ENCODE assay signal across 18 cellular contexts in the genomic region with DNA sequence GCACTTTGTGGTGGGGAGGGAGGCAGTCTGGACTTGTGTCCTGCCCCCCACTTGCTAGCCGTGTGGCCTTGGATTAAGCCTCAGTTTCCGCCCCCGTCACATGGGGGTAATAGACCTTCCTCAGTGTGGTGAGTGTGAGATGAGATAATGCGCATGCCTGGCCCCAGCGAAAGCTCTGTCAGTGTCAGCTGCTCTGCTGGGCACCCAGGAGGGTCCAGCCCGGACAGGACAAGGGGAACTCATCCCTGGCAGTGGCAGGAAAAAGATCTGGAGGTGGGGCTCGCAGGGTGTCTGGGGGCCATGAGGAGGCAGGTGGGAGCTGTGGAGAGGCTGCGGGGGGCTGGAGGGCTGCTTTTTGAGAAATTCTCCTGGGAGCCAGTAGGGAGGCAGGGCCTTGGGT.
DNase-seq lines count a peak whose midpoint lies in the region; ATAC-seq and TF ChIP-seq lines count a peak whose summit lies in the region.
"Had no signal": no experiment of that assay in that cellular context is flagged by ENCODE, and none has a peak within 500 bp of the region (broad histone marks: within the 10 kb centered on the region; RNA-seq: fewer than 3 reads in every experiment).

No MANE protein-coding gene starts in this region.

- H3K9me3 Mint-ChIP-seq in activated naive CD4-positive, alpha-beta T cell treated with anti-CD3 and anti-CD28 coated beads, Interleukin-2, amount 10 ng/mL, durations not matched to agents 7 days and 5 days: no peaks in the 10 kb centered on the region
- H3K9me3 Mint-ChIP-seq in activated naive CD4-positive, alpha-beta T cell treated with anti-CD3 and anti-CD28 coated beads, Interleukin-2, amount 50 U/mL, for 72 hours: no peaks in the 10 kb centered on the region
- H3K9me3 Mint-ChIP-seq: CD4-positive, alpha-beta memory T cell had no signal

- no peaks in the 10 kb centered on the region for H3K36me3 Mint-ChIP-seq in activated naive CD4-positive, alpha-beta T cell treated with anti-CD3 and anti-CD28 coated beads, Interleukin-2, amount 10 ng/mL, durations not matched to agents 7 days and 5 days
- H3K36me3 Mint-ChIP-seq in activated naive CD4-positive, alpha-beta T cell treated with anti-CD3 and anti-CD28 coated beads, Interleukin-2, amount 50 U/mL, for 72 hours: no peaks in the 10 kb centered on the region
- H3K36me3 Mint-ChIP-seq: CD14-positive monocyte; CD4-positive, alpha-beta memory T cell had no signal

- H3K27me3 Mint-ChIP-seq in activated naive CD4-positive, alpha-beta T cell treated with anti-CD3 and anti-CD28 coated beads, Interleukin-2, amount 10 ng/mL, durations not matched to agents 7 days and 5 days: peaks cover 31% of the 10 kb centered on the region

- peaks cover 2% of the 10 kb centered on the region for H3K27me3 ChIP-seq in osteoblast (ENCODE audit: insufficient read depth, low read length)
- H3K27me3 ChIP-seq: BE2C had no signal

- peak; percentile 15 for DNase-seq in activated naive CD4-positive, alpha-beta T cell treated with anti-CD3 and anti-CD28 coated beads, Interleukin-2, amount 10 ng/mL, durations not matched to agents 7 days and 5 days
- DNase-seq in activated naive CD4-positive, alpha-beta T cell treated with anti-CD3 and anti-CD28 coated beads, Interleukin-2, amount 50 U/mL, for 72 hours (ENCODE audit: low spot score in 2 of 2): no peak
- peak; percentile 52 for DNase-seq in islet precursor cell
- DNase-seq in osteoblast (ENCODE audit: insufficient read length, low spot score, missing footprints): peak; percentile 26
- no peak for DNase-seq in NCI-H2171 treated with DMSO at 0.1 percent for 48 hours (lab: John Stamatoyannopoulos, UW)
- DNase-seq in CD1c-positive myeloid dendritic cell (ENCODE audit: extremely low spot score): no peak
- DNase-seq: BE2C; Calu3; CD4-positive, alpha-beta memory T cell; COR-L47; DMS53; DMS79 treated with DMSO at 0.1 percent for 48 hours; GF-D8; GOT3; HCEC 1CT had no signal

- H3K4me1 ChIP-seq in osteoblast (ENCODE audit: insufficient read depth, low read length): no peaks in the 10 kb centered on the region
- H3K4me1 ChIP-seq: BE2C had no signal

- H3K36me3 ChIP-seq in osteoblast (ENCODE audit: insufficient read depth, low read length): no peaks in the 10 kb centered on the region
- H3K36me3 ChIP-seq: BE2C; BLaER1 treated with 17β-estradiol and CSF1 and Interleukin-3, amounts not matched to agents 10 nM and 100 nM had no signal

- H3K27ac ChIP-seq in osteoblast (ENCODE audit: low read depth, low read length): no peak overlapping the region
- H3K27ac ChIP-seq: 22Rv1; BLaER1 treated with 17β-estradiol and CSF1 and Interleukin-3, amounts not matched to agents 10 nM and 100 nM had no signal

- H3K4me2 ChIP-seq in osteoblast (ENCODE audit: insufficient read depth, low read length): no peak overlapping the region

- H3K4me1 Mint-ChIP-seq in activated naive CD4-positive, alpha-beta T cell treated with anti-CD3 and anti-CD28 coated beads, Interleukin-2, amount 10 ng/mL, durations not matched to agents 7 days and 5 days: no peaks in the 10 kb centered on the region
- H3K4me1 Mint-ChIP-seq: CD14-positive monocyte; CD4-positive, alpha-beta memory T cell had no signal

- no peak overlapping the region for H3K4me3 Mint-ChIP-seq in activated naive CD4-positive, alpha-beta T cell treated with anti-CD3 and anti-CD28 coated beads, Interleukin-2, amount 10 ng/mL, durations not matched to agents 7 days and 5 days
- H3K4me3 Mint-ChIP-seq: CD4-positive, alpha-beta memory T cell had no signal

- no peak for ATAC-seq in activated naive CD4-positive, alpha-beta T cell treated with anti-CD3 and anti-CD28 coated beads, Interleukin-2, amount 50 U/mL, for 72 hours

- no peak overlapping the region for H2AFZ ChIP-seq in osteoblast (ENCODE audit: low read length)

- no peak for TF ChIP-seq CTCF in osteoblast (IDR thresholded peaks at IDR 0.05; ENCODE audit: extremely low read depth, low read depth, low read length)

- H3K9me3 ChIP-seq in osteoblast (ENCODE audit: low read depth, low read length): no peaks in the 10 kb centered on the region
- H3K9me3 ChIP-seq: BE2C; BLaER1 treated with 17β-estradiol and CSF1 and Interleukin-3, amounts not matched to agents 10 nM and 100 nM had no signal

- H3K79me2 ChIP-seq in osteoblast (ENCODE audit: insufficient read depth, low read length): no peaks in the 10 kb centered on the region

- H3K27ac Mint-ChIP-seq in activated naive CD4-positive, alpha-beta T cell treated with anti-CD3 and anti-CD28 coated beads, Interleukin-2, amount 10 ng/mL, durations not matched to agents 7 days and 5 days: no peak overlapping the region
- H3K27ac Mint-ChIP-seq in activated naive CD4-positive, alpha-beta T cell treated with anti-CD3 and anti-CD28 coated beads, Interleukin-2, amount 50 U/mL, for 72 hours: no peak overlapping the region
- H3K27ac Mint-ChIP-seq: CD4-positive, alpha-beta memory T cell had no signal

- H3K4me3 ChIP-seq in osteoblast (ENCODE audit: insufficient read depth, low read length): no peak overlapping the region
- H3K4me3 ChIP-seq: BLaER1 treated with 17β-estradiol and CSF1 and Interleukin-3, amounts not matched to agents 10 nM and 100 nM had no signal

- CTCF ChIA-PET in activated naive CD4-positive, alpha-beta T cell treated with anti-CD3 and anti-CD28 coated beads, Interleukin-2, amount 10 ng/mL, durations not matched to agents 7 days and 5 days (lab: Charles Lee): no interaction called here

- no peaks in the 10 kb centered on the region for H4K20me1 ChIP-seq in osteoblast (ENCODE audit: insufficient read depth, low read length)
- H4K20me1 ChIP-seq: BLaER1 treated with 17β-estradiol and CSF1 and Interleukin-3, amounts not matched to agents 10 nM and 100 nM had no signal

Comparison
In these comparisons a context has a peak if more than half of its experiments do, and no peak if none do; other contexts are left out.
1. DNase-seq: peak in activated naive CD4-positive, alpha-beta T cell treated with anti-CD3 and anti-CD28 coated beads, Interleukin-2, amount 10 ng/mL, durations not matched to agents 7 days and 5 days (single experiment), islet precursor cell (single experiment) and osteoblast (single experiment); none in activated naive CD4-positive, alpha-beta T cell treated with anti-CD3 and anti-CD28 coated beads, Interleukin-2, amount 50 U/mL, for 72 hours (0 of 2), NCI-H2171 treated with DMSO at 0.1 percent for 48 hours (single experiment) and CD1c-positive myeloid dendritic cell (single experiment).